In the genomic region with DNA sequence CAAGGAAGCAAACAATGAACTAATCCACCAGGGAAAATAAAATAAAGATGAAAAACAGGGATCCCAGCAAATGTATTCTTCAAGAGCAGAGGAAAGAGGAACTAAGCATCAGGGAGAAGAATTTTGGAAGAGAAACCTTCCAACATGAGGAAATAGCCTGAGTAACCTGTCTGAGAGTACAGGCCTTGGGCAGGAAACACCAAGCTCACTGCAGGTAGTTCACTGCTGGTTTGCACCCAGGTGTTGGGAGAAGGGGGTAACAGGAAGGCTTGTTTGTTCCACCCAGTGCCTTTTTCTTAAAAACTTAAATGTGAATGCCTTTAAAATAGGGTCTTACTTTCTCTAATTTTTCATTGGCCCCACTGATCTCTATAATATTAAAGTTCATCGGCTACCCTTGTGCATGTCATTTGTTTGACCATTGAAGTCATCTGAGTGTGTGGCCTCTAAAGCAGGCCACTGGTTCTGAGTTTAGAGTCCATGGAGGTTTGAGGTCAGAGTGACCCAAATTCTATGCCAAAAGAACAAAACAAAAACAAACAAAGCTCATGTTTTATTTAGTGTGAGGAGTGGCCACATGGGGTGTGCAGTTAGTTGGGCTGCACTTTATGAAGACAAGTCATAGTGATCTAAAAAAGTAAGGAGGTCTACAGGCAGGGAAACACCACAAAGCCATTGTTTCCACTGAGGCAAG, we compare ENCODE assay signal across 24 cellular contexts.
DNase-seq lines count a peak whose midpoint lies in the region; ATAC-seq, FAIRE-seq and TF ChIP-seq lines count a peak whose summit lies in the region.
"Had no signal": no experiment of that assay in that cellular context is flagged by ENCODE, and none has a peak within 500 bp of the region (broad histone marks: within the 10 kb centered on the region; RNA-seq: fewer than 3 reads in every experiment).

No MANE protein-coding gene starts in this region.

- H3K27ac ChIP-seq in liver (ENCODE audit: low read depth in 1 of 2, low read length in 2 of 2) (peak overlapping the region; percentile 76 to 92), HepG2 (ENCODE audit: extremely low read length, insufficient read depth, low read length) (no peak overlapping the region), foreskin keratinocyte (peak overlapping the region; percentile 79), mesenchymal stem cell (ENCODE audit: low read length, poor library complexity, severe bottlenecking) (no peak overlapping the region), PC-9 (no peak overlapping the region), right atrium auricular region (no peak overlapping the region)
- H3K27ac ChIP-seq: A549; BLaER1 treated with 17β-estradiol and CSF1 and Interleukin-3, amounts not matched to agents 10 nM and 100 nM had no signal

- no peaks in the 10 kb centered on the region for H3F3A ChIP-seq in PC-9 (ENCODE audit: insufficient read depth, low read depth)

- H3K79me2 ChIP-seq in HepG2 (ENCODE audit: insufficient read depth, low read length) = no peaks in the 10 kb centered on the region
- H3K79me2 ChIP-seq in PC-9 (ENCODE audit: low read depth) = no peaks in the 10 kb centered on the region

- TF ChIP-seq EP300 in HepG2 (IDR thresholded peaks at IDR 0.05; ENCODE audit: low read depth in 2 of 2, low read length in 2 of 2) (no peak), HepG2 (CRISPR knock-in tag; IDR thresholded peaks at IDR 0.05; ENCODE audit: borderline replicate concordance) (no peak)

- no peak overlapping the region for H2AK5ac ChIP-seq in mesenchymal stem cell (ENCODE audit: low read length, severe bottlenecking)

- no peak overlapping the region for H2BK12ac ChIP-seq in mesenchymal stem cell (ENCODE audit: low read length in 2 of 2)

- no peak overlapping the region for H3K4me2 ChIP-seq in HepG2 (ENCODE audit: low read depth, low read length)
- H3K4me2 ChIP-seq in mesenchymal stem cell (ENCODE audit: low read length, poor library complexity, severe bottlenecking) = no peak overlapping the region
- no peak overlapping the region for H3K4me2 ChIP-seq in PC-9
- H3K4me2 ChIP-seq: A549, GM23338 had no signal

- H3K9ac ChIP-seq in liver (ENCODE audit: low read depth in 1 of 2, low read length in 2 of 2) (peak overlapping the region in 1 of 2 donors; percentile 1), HepG2 (ENCODE audit: insufficient read depth, low read depth, low read length) (no peak overlapping the region), mesenchymal stem cell (ENCODE audit: low read length) (no peak overlapping the region)
- H3K9ac ChIP-seq: BLaER1 treated with 17β-estradiol and CSF1 and Interleukin-3, amounts not matched to agents 10 nM and 100 nM had no signal

- H3K79me1 ChIP-seq in mesenchymal stem cell (replicated peaks; ENCODE audit: low read length, poor library complexity, severe bottlenecking) = no peaks in the 10 kb centered on the region

- peak overlapping the region; percentile 41 for H4K91ac ChIP-seq in mesenchymal stem cell (ENCODE audit: low read length)

- DNase-seq in HepG2 (ENCODE audit: low spot score) (no peak), foreskin keratinocyte (no peak), mesenchymal stem cell (no peak), PC-9 (no peak), right atrium auricular region (ENCODE audit: low spot score) (no peak), NCI-H2227 (lab: John Stamatoyannopoulos, UW; ENCODE audit: unreplicated experiment) (no peak)
- DNase-seq: 8988T; ACHN; AML-193; BE2C; Calu3; CD4-positive, alpha-beta memory T cell; COR-L47; DMS53; DMS79 treated with DMSO at 0.1 percent for 48 hours; GF-D8; H9 had no signal

- H4K20me1 ChIP-seq in HepG2 (ENCODE audit: insufficient read depth, low read length) (no peaks in the 10 kb centered on the region), PC-9 (ENCODE audit: insufficient read depth) (no peaks in the 10 kb centered on the region)
- H4K20me1 ChIP-seq: BLaER1 treated with 17β-estradiol and CSF1 and Interleukin-3, amounts not matched to agents 10 nM and 100 nM had no signal

- H2BK15ac ChIP-seq in mesenchymal stem cell (ENCODE audit: low read depth, poor library complexity, severe bottlenecking) = peak overlapping the region; percentile 13

- intact Hi-C loops in HepG2 (cut with micrococcal nuclease; ENCODE audit: unreplicated experiment) = no loop called here
- intact Hi-C loops in PC-9 (cut with micrococcal nuclease; ENCODE audit: unreplicated experiment) = no loop called here

- H2BK120ac ChIP-seq in mesenchymal stem cell (ENCODE audit: low read depth, low read length) = no peak overlapping the region

- in situ Hi-C loops in HepG2 (cut with HindIII; ENCODE audit: extremely low pct_ligation_motif_present, low pct_unique_long_range_greater_than_20kb) = no loop called here

- no peak overlapping the region for H3K23ac ChIP-seq in mesenchymal stem cell (ENCODE audit: low read length in 2 of 2)

- CTCF ChIA-PET in HepG2 (lab: Yijun Ruan, JAX; ENCODE audit: low intra/inter-chr PET ratio, low total read pairs) = no interaction called here
- CTCF ChIA-PET in PC-9 (lab: Charles Lee) = no interaction called here

- no peak overlapping the region for H2BK5ac ChIP-seq in mesenchymal stem cell (ENCODE audit: low read depth, low read length, poor library complexity, severe bottlenecking)

- H3K18ac ChIP-seq in mesenchymal stem cell (ENCODE audit: low read depth in 1 of 2, low read length in 2 of 2) = no peak overlapping the region

- no peak for FAIRE-seq in HepG2 (lab: Jason Lieb, UNC)
- FAIRE-seq: A549, GM12891, GM18507 had no signal

- BruUV-seq in HepG2 (replicated peaks; lab: Mats Ljungman, UMichigan) (no TSS peak), PC-9 (replicated peaks; lab: Mats Ljungman, UMichigan) (no TSS peak)

- H3K14ac ChIP-seq in mesenchymal stem cell (ENCODE audit: low read length in 2 of 2) = no peak overlapping the region

- POLR2A ChIA-PET in HepG2 (lab: Yijun Ruan, JAX) (no interaction called here), PC-9 (lab: Charles Lee; ENCODE audit: unreplicated experiment) (no interaction called here)

- no peak for TF ChIP-seq POLR2A in HepG2 (IDR thresholded peaks at IDR 0.05; ENCODE audit: insufficient read depth in 1 of 2, low read depth in 2 of 2, low read length in 2 of 2)

- H3K27me3 ChIP-seq in liver (ENCODE audit: control insufficient read depth in 4 of 4, insufficient read depth in 4 of 4, low read length in 3 of 4) = no peaks in the 10 kb centered on the region
- H3K27me3 ChIP-seq in HepG2 (ENCODE audit: control insufficient read depth in 1 of 2, insufficient read depth in 2 of 2, low read length in 2 of 2) = no peaks in the 10 kb centered on the region
- peaks cover 3% of the 10 kb centered on the region for H3K27me3 ChIP-seq in foreskin keratinocyte
- no peaks in the 10 kb centered on the region for H3K27me3 ChIP-seq in mesenchymal stem cell (ENCODE audit: control insufficient read depth in 1 of 2, insufficient read depth in 1 of 2, low read length in 2 of 2)
- no peaks in the 10 kb centered on the region for H3K27me3 ChIP-seq in PC-9 (ENCODE audit: insufficient read depth, low read depth)
- no peaks in the 10 kb centered on the region for H3K27me3 ChIP-seq in right atrium auricular region
- H3K27me3 ChIP-seq: BE2C; BLaER1 treated with 17β-estradiol and CSF1 and Interleukin-3, amounts not matched to agents 10 nM and 100 nM had no signal

- no peak for ATAC-seq in HepG2
- no peak for ATAC-seq in foreskin keratinocyte
- ATAC-seq: A549, GM23338, HCT116 had no signal

- H3K9me3 ChIP-seq in liver (ENCODE audit: control insufficient read depth in 4 of 4, low read length in 3 of 4) (no peaks in the 10 kb centered on the region), HepG2 (ENCODE audit: low read length) (no peaks in the 10 kb centered on the region), mesenchymal stem cell (ENCODE audit: control insufficient read depth, low read length) (no peaks in the 10 kb centered on the region), PC-9 (ENCODE audit: insufficient read depth, low read depth) (no peaks in the 10 kb centered on the region), right atrium auricular region (peaks cover 0 to 6% of the 10 kb centered on the region in 2 donors)
- H3K9me3 ChIP-seq: A549, BE2C had no signal

- H3K9me2 ChIP-seq in PC-9 (ENCODE audit: insufficient read depth) = no peaks in the 10 kb centered on the region

- H2AFZ ChIP-seq in HepG2 (ENCODE audit: low read length) = no peak overlapping the region
- H2AFZ ChIP-seq in mesenchymal stem cell (ENCODE audit: low read depth, low read length) = no peak overlapping the region
- no peak overlapping the region for H2AFZ ChIP-seq in PC-9
- H2AFZ ChIP-seq: GM23338 had no signal

- peaks cover 9 to 47% (median 38%) of the 10 kb centered on the region in 4 donors for H3K4me1 ChIP-seq in liver (ENCODE audit: control insufficient read depth in 4 of 4, insufficient read depth in 4 of 4, low read length in 3 of 4)
- no peaks in the 10 kb centered on the region for H3K4me1 ChIP-seq in HepG2 (ENCODE audit: insufficient read depth, low read length)
- peaks cover 9% of the 10 kb centered on the region for H3K4me1 ChIP-seq in foreskin keratinocyte
- H3K4me1 ChIP-seq in mesenchymal stem cell (ENCODE audit: control insufficient read depth, insufficient read depth, low read depth, low read length) = no peaks in the 10 kb centered on the region
- no peaks in the 10 kb centered on the region for H3K4me1 ChIP-seq in PC-9 (replicated peaks; ENCODE audit: insufficient read depth)
- no peaks in the 10 kb centered on the region for H3K4me1 ChIP-seq in right atrium auricular region
- H3K4me1 ChIP-seq: A549, BE2C had no signal

- H3K36me3 ChIP-seq in liver (ENCODE audit: control insufficient read depth in 4 of 4, insufficient read depth in 3 of 4, low read depth in 1 of 4, low read length in 3 of 4) (no peaks in the 10 kb centered on the region), HepG2 (replicated peaks in 1 of 2; ENCODE audit: control insufficient read depth in 1 of 2, insufficient read depth in 2 of 2, low read length in 2 of 2) (no peaks in the 10 kb centered on the region), mesenchymal stem cell (ENCODE audit: control insufficient read depth in 1 of 2, insufficient read depth in 2 of 2, low read depth in 1 of 2, low read length in 2 of 2) (no peaks in the 10 kb centered on the region), PC-9 (ENCODE audit: low read depth) (no peaks in the 10 kb centered on the region), right atrium auricular region (no peaks in the 10 kb centered on the region)
- H3K36me3 ChIP-seq: BE2C had no signal

- no peak overlapping the region for H3K4ac ChIP-seq in mesenchymal stem cell (ENCODE audit: low read depth in 1 of 2, low read length in 2 of 2)

- TF ChIP-seq CTCF in liver (IDR thresholded peaks at IDR 0.05; ENCODE audit: low read depth, low read length, missing input control) (peak; percentile 7), HepG2 (CRISPR knock-in tag; IDR thresholded peaks at IDR 0.05) (no peak), foreskin keratinocyte (conservative IDR thresholded peaks at IDR 0.05) (no peak), PC-9 (conservative IDR thresholded peaks at IDR 0.05) (no peak), right atrium auricular region (IDR thresholded peaks at IDR 0.05) (no peak)

- TF ChIP-seq RAD21 in liver (IDR thresholded peaks at IDR 0.05) = peak; percentile 43 to 61
- TF ChIP-seq RAD21 in HepG2 (CRISPR knock-in tag; IDR thresholded peaks at IDR 0.05) = no peak

- H4K8ac ChIP-seq in mesenchymal stem cell (ENCODE audit: low read length) = no peak overlapping the region

- H3K4me3 ChIP-seq in liver (ENCODE audit: low read depth in 1 of 3, low read length in 3 of 3) (no peak overlapping the region), HepG2 (replicated peaks in 1 of 3; ENCODE audit: insufficient read depth in 1 of 3, low read depth in 2 of 3, low read length in 3 of 3) (no peak overlapping the region), mesenchymal stem cell (ENCODE audit: insufficient read depth in 1 of 2, low read depth in 1 of 2, low read length in 2 of 2) (no peak overlapping the region), PC-9 (no peak overlapping the region), right atrium auricular region (no peak overlapping the region)
- H3K4me3 ChIP-seq: A549; BLaER1 treated with 17β-estradiol and CSF1 and Interleukin-3, amounts not matched to agents 10 nM and 100 nM; GM23338 had no signal

- WGBS in liver = 39% methylated on average over 1 of the region's 1 CpG
- 96% methylated on average over 1 of the region's 1 CpG for WGBS in HepG2 (ENCODE audit: low lambda C conversion rate)
- WGBS in mesenchymal stem cell = no CpG with 5 or more reads among the region's 1 CpG

Comparison
In these comparisons a context has a peak if more than half of its experiments do, and no peak if none do; other contexts are left out.
1. H3K27ac ChIP-seq: peak in liver (2 of 2) and foreskin keratinocyte (single experiment); none in HepG2 (single experiment), mesenchymal stem cell (single experiment), PC-9 (single experiment) and right atrium auricular region (0 of 2).